ENCODE assay signal across 8 cellular contexts in the genomic region with DNA sequence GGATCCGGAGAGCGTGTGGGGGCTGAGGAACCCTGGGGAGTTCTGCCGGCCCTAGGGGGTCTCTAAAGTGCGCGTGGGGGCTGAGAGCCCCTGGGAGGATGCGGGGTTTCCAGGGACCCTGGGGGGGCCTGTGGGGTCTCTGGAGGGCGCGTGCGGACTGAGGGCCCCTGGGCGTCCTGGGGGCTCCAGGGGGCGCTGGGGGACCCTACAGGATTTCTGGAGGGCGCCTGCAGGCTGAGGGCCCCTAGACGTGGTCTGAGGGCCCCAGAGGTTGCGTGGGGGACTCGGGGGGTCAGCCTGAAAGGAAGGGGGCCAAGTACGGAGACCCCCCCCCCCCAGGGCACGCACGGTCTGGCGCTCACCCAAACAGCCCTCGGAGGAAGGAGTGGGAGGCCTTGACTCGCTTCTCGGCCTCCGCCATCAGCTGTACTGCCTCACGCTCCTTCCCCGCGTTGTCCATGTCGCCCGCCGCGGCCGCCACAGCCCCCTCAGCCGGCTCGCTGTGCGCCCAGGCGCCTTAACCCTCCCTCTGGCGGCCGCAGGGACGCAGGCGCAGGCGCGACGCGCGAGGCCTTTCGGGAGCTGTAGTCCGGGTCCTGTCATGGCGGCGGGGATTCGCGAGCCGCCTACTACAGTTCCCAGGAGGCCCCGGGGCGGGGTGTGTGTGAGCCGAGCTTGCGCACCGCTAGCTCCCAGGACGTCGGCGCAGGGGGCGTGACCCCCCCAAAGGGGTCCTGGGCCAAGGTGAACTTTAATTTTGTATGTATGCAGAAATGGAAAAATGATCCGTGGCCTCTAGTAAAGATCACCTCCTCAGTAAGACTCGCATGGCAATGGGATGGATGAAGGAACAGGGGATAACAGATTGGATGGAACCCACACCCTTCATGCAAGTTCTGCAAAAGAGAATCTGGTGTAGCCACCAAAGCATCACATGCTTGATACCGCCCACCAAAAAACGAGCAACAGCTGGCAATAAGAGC. TPM values are rescaled to one million over a fixed set of nuclear protein-coding genes. Genes with fewer than 3 reads are reported as not detected.
DNase-seq lines count a peak whose midpoint lies in the region; ATAC-seq and TF ChIP-seq lines count a peak whose summit lies in the region.

A gene (minus strand): TSS at position 546 of the 983 bp plus-strand sequence. CDS start 86 bp downstream, at position 460.

- TF ChIP-seq CTCF in HCT116 (IDR thresholded peaks at IDR 0.05 in 2 of 3, conservative IDR thresholded peaks at IDR 0.05 in 1 of 3; ENCODE audit: borderline replicate concordance in 1 of 3, insufficient read depth in 1 of 3, low read depth in 2 of 3, low read length in 2 of 3) (peak in 1 of 3 experiments; percentile 46; a peak in 3 of 6 replicates), MM.1S (IDR thresholded peaks at IDR 0.05; ENCODE audit: low read length) (peak; percentile 7; the same call in 1 of the 2 replicates), fibroblast of villous mesenchyme (IDR thresholded peaks at IDR 0.05; ENCODE audit: insufficient read depth, low read depth, low read length) (peak; percentile 51), neural crest cell (conservative IDR thresholded peaks at IDR 0.05) (peak; percentile 58), stomach (IDR thresholded peaks at IDR 0.05) (peak in 5 of 7 experiments; percentile 45 to 82 (median 61))

- no peak for TF ChIP-seq RAD21 in HCT116 (IDR thresholded peaks at IDR 0.05; ENCODE audit: low read depth)

- TSS peak; percentile 31 for BruUV-seq in HCT116 (replicated peaks; lab: Mats Ljungman, UMichigan)

- no peak within 1 kb of the TSS for H3K27ac Mint-ChIP-seq in neural crest cell (ENCODE audit: unreplicated experiment)

- H3K4me3 Mint-ChIP-seq in neural crest cell: peak within 1 kb of the TSS; percentile 90

- TF ChIP-seq POLR2A in HCT116 (IDR thresholded peaks at IDR 0.05; ENCODE audit: borderline replicate concordance, extremely low read depth, insufficient read depth, insufficient read length) (no peak), stomach (IDR thresholded peaks at IDR 0.05) (peak in 2 of 4 donors; percentile 43 to 60)

- RAD21 ChIA-PET in HCT116 (lab: Charles Lee; ENCODE audit: low non-redundant PET in 1 of 2, low total read pairs in 2 of 2, uncharacterized antibody in 2 of 2, unreplicated experiment in 2 of 2): no interaction called here

- H3K4me1 ChIP-seq in HCT116 (ENCODE audit: control insufficient read depth in 1 of 2, insufficient read depth in 2 of 2, low read length in 2 of 2) (peaks cover 2 to 12% of the 10 kb centered on the region in 2 experiments; a peak in 3 of 4 replicates), MM.1S (ENCODE audit: low read length) (peaks cover 10% of the 10 kb centered on the region; the same call in 1 of the 2 replicates), stomach (peaks cover 7 to 47% (median 24%) of the 10 kb centered on the region in 4 donors)

- peak within 1 kb of the TSS; percentile 88 for H3K4me2 ChIP-seq in HCT116 (ENCODE audit: low read length)
- H3K4me2 ChIP-seq in MM.1S (ENCODE audit: low read depth, low read length): peak within 1 kb of the TSS; percentile 93

- H3K79me2 ChIP-seq in HCT116 (ENCODE audit: insufficient read depth, low read length) (peaks cover 44% of the 10 kb centered on the region), MM.1S (ENCODE audit: low read length) (peaks cover 49% of the 10 kb centered on the region)

- peak; percentile 100 for ATAC-seq in HCT116

- peak within 1 kb of the TSS; percentile 75 for H2AFZ ChIP-seq in HCT116 (ENCODE audit: low read depth, low read length, poor library complexity, severe bottlenecking)
- H2AFZ ChIP-seq in MM.1S (ENCODE audit: low read length): peak within 1 kb of the TSS; percentile 89

- H3K27me3 Mint-ChIP-seq in neural crest cell (ENCODE audit: low read depth): no peaks in the 10 kb centered on the region

- WGBS in stomach, 5 donors: 0 to 1% (median 0%) methylated on average over 13 to 64 of the region's 64 CpGs

- peak within 1 kb of the TSS; percentile 83 to 87 for H3K4me3 ChIP-seq in HCT116 (replicated peaks in 1 of 2; ENCODE audit: low read depth in 1 of 2, low read length in 2 of 2)
- peak within 1 kb of the TSS; percentile 94 for H3K4me3 ChIP-seq in MM.1S (ENCODE audit: low read length)
- H3K4me3 ChIP-seq in fibroblast of villous mesenchyme (ENCODE audit: low read depth, low read length): peak within 1 kb of the TSS; percentile 86
- peak within 1 kb of the TSS; percentile 79 to 98 (median 83) for H3K4me3 ChIP-seq in stomach

- H3K9me3 ChIP-seq in HCT116 (ENCODE audit: control insufficient read depth in 1 of 2, insufficient read depth in 1 of 2, low read depth in 1 of 2, low read length in 2 of 2): no peaks in the 10 kb centered on the region
- no peaks in the 10 kb centered on the region for H3K9me3 ChIP-seq in MM.1S (replicated peaks; ENCODE audit: insufficient read depth, low read length)
- H3K9me3 ChIP-seq in stomach: no peaks in the 10 kb centered on the region

- H3K27me3 ChIP-seq in HCT116 (ENCODE audit: insufficient read depth, low read length): no peaks in the 10 kb centered on the region
- no peaks in the 10 kb centered on the region for H3K27me3 ChIP-seq in MM.1S (replicated peaks; ENCODE audit: insufficient read depth, low read length)
- peaks cover 0 to 6% (median 0%) of the 10 kb centered on the region in 3 donors for H3K27me3 ChIP-seq in stomach

- no peaks in the 10 kb centered on the region for H4K20me1 ChIP-seq in HCT116 (ENCODE audit: insufficient read depth)
- H4K20me1 ChIP-seq in MM.1S (ENCODE audit: insufficient read depth, low read length): 0 out of 2 replicates have a peak, but pooled peaks cover 14% of the 10 kb centered on the region

- H3K27ac ChIP-seq in HCT116 (ENCODE audit: low read depth, low read length) (peak within 1 kb of the TSS; percentile 69; the same call in 1 of the 2 replicates), MM.1S (ENCODE audit: low read length) (peak within 1 kb of the TSS; percentile 80), stomach (peak within 1 kb of the TSS; percentile 91 to 94 (median 93))

- peaks cover 26% of the 10 kb centered on the region for H3K4me1 Mint-ChIP-seq in neural crest cell

- H3K9me3 Mint-ChIP-seq in neural crest cell: no peaks in the 10 kb centered on the region

- DNase-seq in GM03348 (ENCODE audit: low spot score) (peak; percentile 98), HCT116 (ENCODE audit: low read depth, low spot score) (peak; percentile 78), MM.1S (peak; percentile 95), SHP77 treated with DMSO at 0.1 percent for 48 hours (lab: John Stamatoyannopoulos, UW) (peak; percentile 94), activated gamma-delta T cell (lab: John Stamatoyannopoulos, UW) (peak; percentile 88), fibroblast of villous mesenchyme (ENCODE audit: low read depth) (peak; percentile 92), neural crest cell (ENCODE audit: low read depth, low spot score) (peak; percentile 88), stomach (peak; percentile 94)

- H3K9me2 ChIP-seq in HCT116 (ENCODE audit: insufficient read depth): no peaks in the 10 kb centered on the region
- H3K9me2 ChIP-seq in MM.1S (replicated peaks; ENCODE audit: insufficient read depth, low read length): no peaks in the 10 kb centered on the region

- TF ChIP-seq EP300 in stomach (IDR thresholded peaks at IDR 0.05): no peak

- peak within 1 kb of the TSS; percentile 88 for H3K9ac ChIP-seq in HCT116 (ENCODE audit: low read length)
- peak within 1 kb of the TSS; percentile 93 for H3K9ac ChIP-seq in MM.1S (ENCODE audit: low read length)

- H3K36me3 ChIP-seq in HCT116 (ENCODE audit: control insufficient read depth in 1 of 2, insufficient read depth in 2 of 2, low read length in 2 of 2): no peaks in the 10 kb centered on the region
- H3K36me3 ChIP-seq in MM.1S (replicated peaks; ENCODE audit: insufficient read depth, low read length): no peaks in the 10 kb centered on the region
- no peaks in the 10 kb centered on the region for H3K36me3 ChIP-seq in stomach

- CTCF ChIA-PET in HCT116 (lab: Charles Lee): interaction anchor here (0.9 to 2.4 kb wide), 4 partner anchors 20 to 186 kb away, joined by 3 to 8 read pairs (median 6); no protein-coding TSS in a partner anchor

- H3K36me3 Mint-ChIP-seq in neural crest cell (ENCODE audit: low read depth): no peaks in the 10 kb centered on the region

- intact Hi-C loops in HCT116 (cut with micrococcal nuclease) (no loop called here), stomach (cut with DNase I; ENCODE audit: low total_unique reads) (no loop called here)

- peaks cover 13% of the 10 kb centered on the region for H3F3A ChIP-seq in MM.1S (ENCODE audit: insufficient read depth, low read length)

- POLR2A ChIA-PET in HCT116 (lab: Charles Lee): interaction anchor here (0.9 to 1.0 kb wide), 2 partner anchors 13 to 63 kb away, joined by 3 to 5 read pairs; no protein-coding TSS in a partner anchor

TF ChIP-seq in HCT116, 20 proteins besides CTCF, POLR2A, EP300 and RAD21:
- TF ChIP-seq YY1 (IDR thresholded peaks at IDR 0.05; ENCODE audit: extremely low read depth, insufficient replicate concordance, low read depth, low read length): peak; percentile 94
- no peak for TF ChIP-seq SP1 (IDR thresholded peaks at IDR 0.05; ENCODE audit: low read depth)
- TF ChIP-seq POLR2AphosphoS5 (IDR thresholded peaks at IDR 0.05; ENCODE audit: low read depth, low read length): peak; percentile 88

RNA-seq across cellular contexts. Expression of the gene that starts here (rescaled TPM):
- total RNA-seq in HCT116 (2021; ENCODE audit: unreplicated experiment) (7.9 TPM), fibroblast of villous mesenchyme (9.5 and 9.7 TPM in 2 replicates), neural crest cell (14.6 and 14.7 TPM in 2 replicates), stomach (10 to 100 TPM in 3 of 5 donors, 1 to 10 TPM in 1, under 1 TPM in 1; 0.58 to 33.5 (median 11.3) TPM)
- polyA plus RNA-seq in HCT116 (2012): 2.8 and 3.8 TPM in 2 replicates
- polyA plus RNA-seq in stomach: 1 to 10 TPM; 5.0 to 6.6 (median 5.1) TPM

Comparison
In these comparisons a context has a peak if more than half of its experiments do, and no peak if none do; other contexts are left out.
1. Peak in every context shown above with its lines: DNase-seq, ATAC-seq, H3K4me3 ChIP-seq and H3K27ac ChIP-seq.